8 cellular contexts compared by ENCODE assay signal in the genomic region with DNA sequence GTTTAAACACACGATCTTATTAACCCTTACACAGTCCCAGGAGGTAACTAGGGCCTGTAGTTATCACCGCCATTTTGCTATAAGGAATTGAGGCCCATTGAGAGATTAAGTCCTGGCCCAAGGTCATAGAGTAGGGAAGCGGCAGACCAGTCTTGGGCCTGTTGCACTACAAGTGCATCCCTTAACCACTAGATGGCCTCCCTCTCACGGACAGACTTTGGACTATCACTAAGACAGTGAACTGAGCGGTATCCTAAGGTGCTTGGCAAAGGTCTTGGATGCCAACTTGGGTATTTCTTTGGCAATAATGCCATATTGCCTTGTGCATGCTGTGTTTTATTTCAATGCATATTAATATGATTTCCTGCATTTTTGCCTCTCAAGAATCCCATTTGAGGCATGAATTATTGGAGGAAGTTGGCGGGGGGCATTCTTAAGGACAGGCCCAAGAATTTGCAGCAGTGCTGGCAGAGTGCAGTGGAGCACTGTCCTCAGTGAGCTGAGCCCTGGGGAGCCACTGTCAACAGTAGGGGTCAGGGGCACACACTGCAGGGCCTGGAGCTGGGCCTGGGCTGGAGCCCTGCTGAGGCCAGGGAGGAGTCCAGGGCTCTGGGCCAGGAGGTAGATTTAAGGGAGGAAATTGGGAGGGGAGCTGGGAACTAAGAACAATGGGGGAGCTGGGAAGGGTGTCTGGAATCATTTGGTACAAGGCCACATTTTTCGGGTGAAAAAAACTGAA.
A peak's percentile ranks its signal among the peaks of the same experiment; 100 is the strongest.
DNase-seq lines count a peak whose midpoint lies in the region; ATAC-seq, FAIRE-seq and TF ChIP-seq lines count a peak whose summit lies in the region.

No MANE protein-coding gene starts in this region.

- no peaks in the 10 kb centered on the region for H3K27me3 ChIP-seq in WERI-Rb-1 (ENCODE audit: insufficient read depth, low read depth, severe bottlenecking)

- H3K4me3 ChIP-seq in AG09309 (ENCODE audit: control insufficient read depth, low read depth, low read length) (no peak overlapping the region), WERI-Rb-1 (ENCODE audit: low read depth, low read length) (no peak overlapping the region)
- no peak overlapping the region for H3K4me3 ChIP-seq in Jurkat, Clone E6-1 (ENCODE audit: low read length)

- H3K9me3 ChIP-seq in WERI-Rb-1 (ENCODE audit: severe bottlenecking) = no peaks in the 10 kb centered on the region

- DNase-seq in AG09309 (ENCODE audit: low read depth) (no peak), GM12891 (ENCODE audit: insufficient read length, low spot score) (no peak), WERI-Rb-1 (peak; percentile 65), iPS DF 19.7 (ENCODE audit: low read depth, low spot score) (peak; percentile 63), NCI-H446 treated with DMSO at 0.1 percent for 48 hours (lab: John Stamatoyannopoulos, UW) (no peak), NAMALWA (ENCODE audit: low spot score) (no peak)
- peak; percentile 42 for DNase-seq in Jurkat, Clone E6-1 (ENCODE audit: low read depth, low spot score)

- H3K27ac ChIP-seq in WERI-Rb-1 = no peak overlapping the region

- no peak for TF ChIP-seq POLR2A in GM12891 (IDR thresholded peaks at IDR 0.05; ENCODE audit: low read depth, low read length)

- TF ChIP-seq CTCF in AG09309 (IDR thresholded peaks at IDR 0.05; ENCODE audit: control insufficient read depth, insufficient read depth, low read depth, low read length, missing control alignments) (peak; percentile 44), WERI-Rb-1 (IDR thresholded peaks at IDR 0.05; ENCODE audit: low read depth, low read length) (peak; percentile 89)

- H3K36me3 ChIP-seq in WERI-Rb-1 = no peaks in the 10 kb centered on the region

- FAIRE-seq in GM12891 (lab: Jason Lieb, UNC) = peak; percentile 63

- no peak for ATAC-seq in GM19397 (IDR thresholded peaks at IDR 0.05; ENCODE audit: unreplicated experiment)

TF ChIP-seq in GM12891, 5 proteins besides CTCF, POLR2A, EP300 and RAD21:
- TF ChIP-seq POU2F2 (IDR thresholded peaks at IDR 0.05; ENCODE audit: low read depth, low read length) = no peak
- no peak for TF ChIP-seq PAX5 (IDR thresholded peaks at IDR 0.05; ENCODE audit: insufficient read depth, low read length, severe bottlenecking)
- TF ChIP-seq TAF1 (IDR thresholded peaks at IDR 0.05; ENCODE audit: low read depth, low read length) = no peak
- no peak for TF ChIP-seq POLR2AphosphoS5 (IDR thresholded peaks at IDR 0.05; ENCODE audit: low read depth, low read length)
- TF ChIP-seq SPI1 (IDR thresholded peaks at IDR 0.05; ENCODE audit: low read depth, low read length) = no peak

Comparison
In these comparisons a context has a peak if more than half of its experiments do, and no peak if none do; other contexts are left out.
1. DNase-seq: peak in Jurkat, Clone E6-1 (single experiment), WERI-Rb-1 (single experiment) and iPS DF 19.7 (single experiment); none in AG09309 (single experiment), GM12891 (single experiment), NCI-H446 treated with DMSO at 0.1 percent for 48 hours (single experiment) and NAMALWA (single experiment).